In genomic region chr12:4194661-4195060, GRCh38 we compare ENCODE assay signal across 17 cellular contexts.
DNase-seq lines count a peak whose midpoint lies in the region; ATAC-seq and TF ChIP-seq lines count a peak whose summit lies in the region.
"Had no signal": no experiment of that assay in that cellular context is flagged by ENCODE, and none has a peak within 500 bp of the region (broad histone marks: within the 10 kb centered on the region; RNA-seq: fewer than 3 reads in every experiment).

No MANE protein-coding gene starts in this region.

- ATAC-seq in activated naive CD8-positive, alpha-beta T cell treated with anti-CD3 and anti-CD28 coated beads, Interleukin-2, amount 10 ng/mL, durations not matched to agents 7 days and 5 days (ENCODE audit: low read depth): no peak
- no peak for ATAC-seq in activated naive CD8-positive, alpha-beta T cell treated with anti-CD3 and anti-CD28 coated beads, Interleukin-2, amount 50 U/mL, for 24 hours
- no peak for ATAC-seq in HG03025 (IDR thresholded peaks at IDR 0.05; ENCODE audit: low FRiP score, unreplicated experiment)

- H3K36me3 Mint-ChIP-seq in activated naive CD8-positive, alpha-beta T cell treated with anti-CD3 and anti-CD28 coated beads, Interleukin-2, amount 10 ng/mL, durations not matched to agents 7 days and 5 days: no peaks in the 10 kb centered on the region
- H3K36me3 Mint-ChIP-seq in activated naive CD8-positive, alpha-beta T cell treated with anti-CD3 and anti-CD28 coated beads, Interleukin-2, amount 50 U/mL, for 24 hours (ENCODE audit: low read depth): no peaks in the 10 kb centered on the region
- H3K36me3 Mint-ChIP-seq in osteocyte (ENCODE audit: unreplicated experiment): no peaks in the 10 kb centered on the region
- H3K36me3 Mint-ChIP-seq: CD4-positive, alpha-beta memory T cell had no signal

- no peak overlapping the region for H3K4me3 ChIP-seq in esophagus muscularis mucosa

- H3K9me3 ChIP-seq in esophagus muscularis mucosa: no peaks in the 10 kb centered on the region

- no peaks in the 10 kb centered on the region for H3K4me1 ChIP-seq in esophagus muscularis mucosa

- 96% methylated on average over 8 of the region's 10 CpGs for WGBS in esophagus muscularis mucosa

- peak overlapping the region; percentile 56 for H3K27ac Mint-ChIP-seq in activated naive CD8-positive, alpha-beta T cell treated with anti-CD3 and anti-CD28 coated beads, Interleukin-2, amount 10 ng/mL, durations not matched to agents 7 days and 5 days
- H3K27ac Mint-ChIP-seq in activated naive CD8-positive, alpha-beta T cell treated with anti-CD3 and anti-CD28 coated beads, Interleukin-2, amount 50 U/mL, for 24 hours: no peak overlapping the region
- no peak overlapping the region for H3K27ac Mint-ChIP-seq in osteocyte (ENCODE audit: unreplicated experiment)
- H3K27ac Mint-ChIP-seq: CD4-positive, alpha-beta memory T cell had no signal

- intact Hi-C loops in esophagus muscularis mucosa (cut with DNase I): no loop called here

- TF ChIP-seq POLR2A in esophagus muscularis mucosa (IDR thresholded peaks at IDR 0.05; ENCODE audit: low read depth) (no peak), erythroblast (IDR thresholded peaks at IDR 0.05; ENCODE audit: low read length) (no peak)

- TF ChIP-seq CTCF in esophagus muscularis mucosa (IDR thresholded peaks at IDR 0.05): no peak
- TF ChIP-seq CTCF in osteocyte (IDR thresholded peaks at IDR 0.05): no peak

- no peaks in the 10 kb centered on the region for H3K36me3 ChIP-seq in esophagus muscularis mucosa

- H3K4me3 Mint-ChIP-seq in activated naive CD8-positive, alpha-beta T cell treated with anti-CD3 and anti-CD28 coated beads, Interleukin-2, amount 10 ng/mL, durations not matched to agents 7 days and 5 days: no peak overlapping the region
- H3K4me3 Mint-ChIP-seq in activated naive CD8-positive, alpha-beta T cell treated with anti-CD3 and anti-CD28 coated beads, Interleukin-2, amount 50 U/mL, for 24 hours: no peak overlapping the region
- H3K4me3 Mint-ChIP-seq in osteocyte (ENCODE audit: unreplicated experiment): no peak overlapping the region
- H3K4me3 Mint-ChIP-seq: CD4-positive, alpha-beta memory T cell had no signal

- no peak for DNase-seq in activated naive CD8-positive, alpha-beta T cell treated with anti-CD3 and anti-CD28 coated beads, Interleukin-2, amount 10 ng/mL, durations not matched to agents 7 days and 5 days
- no peak for DNase-seq in activated naive CD8-positive, alpha-beta T cell treated with anti-CD3 and anti-CD28 coated beads, Interleukin-2, amount 50 U/mL, for 24 hours
- DNase-seq in esophagus muscularis mucosa (ENCODE audit: extremely low spot score): peak; percentile 82
- DNase-seq in osteocyte (ENCODE audit: extremely low spot score, unreplicated experiment): peak; percentile 76
- DNase-seq in erythroblast (lab: John Stamatoyannopoulos, UW): no peak
- DNase-seq in NCI-H2107 (lab: John Stamatoyannopoulos, UW): no peak
- DNase-seq: C1 segment of cervical spinal cord; Calu3; CD4-positive, alpha-beta memory T cell; COR-L47; DMS53; DMS79 treated with DMSO at 0.1 percent for 48 hours; GF-D8; GOT3; H7; HCEC 1CT had no signal

- POLR2A ChIA-PET in activated naive CD8-positive, alpha-beta T cell treated with anti-CD3 and anti-CD28 coated beads, Interleukin-2, amount 10 ng/mL, durations not matched to agents 7 days and 5 days (lab: Charles Lee): no interaction called here

- TF ChIP-seq EP300 in esophagus muscularis mucosa (IDR thresholded peaks at IDR 0.05): no peak

- peaks cover 0 to 18% (median 0%) of the 10 kb centered on the region in 4 donors for H3K27me3 ChIP-seq in esophagus muscularis mucosa

- no peak overlapping the region for H3K27ac ChIP-seq in esophagus muscularis mucosa (replicated peaks in 1 of 4)

- H3K4me1 Mint-ChIP-seq in activated naive CD8-positive, alpha-beta T cell treated with anti-CD3 and anti-CD28 coated beads, Interleukin-2, amount 10 ng/mL, durations not matched to agents 7 days and 5 days: peaks cover 3% of the 10 kb centered on the region
- peaks cover 4% of the 10 kb centered on the region for H3K4me1 Mint-ChIP-seq in activated naive CD8-positive, alpha-beta T cell treated with anti-CD3 and anti-CD28 coated beads, Interleukin-2, amount 50 U/mL, for 24 hours
- H3K4me1 Mint-ChIP-seq in osteocyte (ENCODE audit: unreplicated experiment): no peaks in the 10 kb centered on the region
- H3K4me1 Mint-ChIP-seq: CD4-positive, alpha-beta memory T cell had no signal

- H3K9me3 Mint-ChIP-seq in activated naive CD8-positive, alpha-beta T cell treated with anti-CD3 and anti-CD28 coated beads, Interleukin-2, amount 10 ng/mL, durations not matched to agents 7 days and 5 days: no peaks in the 10 kb centered on the region
- H3K9me3 Mint-ChIP-seq in activated naive CD8-positive, alpha-beta T cell treated with anti-CD3 and anti-CD28 coated beads, Interleukin-2, amount 50 U/mL, for 24 hours: no peaks in the 10 kb centered on the region
- no peaks in the 10 kb centered on the region for H3K9me3 Mint-ChIP-seq in osteocyte (ENCODE audit: unreplicated experiment)
- H3K9me3 Mint-ChIP-seq: CD4-positive, alpha-beta memory T cell had no signal

- H3K27me3 Mint-ChIP-seq in activated naive CD8-positive, alpha-beta T cell treated with anti-CD3 and anti-CD28 coated beads, Interleukin-2, amount 10 ng/mL, durations not matched to agents 7 days and 5 days: no peaks in the 10 kb centered on the region
- H3K27me3 Mint-ChIP-seq in activated naive CD8-positive, alpha-beta T cell treated with anti-CD3 and anti-CD28 coated beads, Interleukin-2, amount 50 U/mL, for 24 hours: no peaks in the 10 kb centered on the region
- peaks cover 5% of the 10 kb centered on the region for H3K27me3 Mint-ChIP-seq in osteocyte (ENCODE audit: unreplicated experiment)
- H3K27me3 Mint-ChIP-seq: CD4-positive, alpha-beta memory T cell had no signal

Comparison
In these comparisons a context has a peak if more than half of its experiments do, and no peak if none do; other contexts are left out.
1. DNase-seq: peak in esophagus muscularis mucosa (single experiment) and osteocyte (single experiment); none in activated naive CD8-positive, alpha-beta T cell treated with anti-CD3 and anti-CD28 coated beads, Interleukin-2, amount 10 ng/mL, durations not matched to agents 7 days and 5 days (single experiment), activated naive CD8-positive, alpha-beta T cell treated with anti-CD3 and anti-CD28 coated beads, Interleukin-2, amount 50 U/mL, for 24 hours (single experiment), erythroblast (0 of 2) and NCI-H2107 (single experiment).